ENCODE assay signal across 9 cellular contexts in genomic region chr1:51648180-51649109, GRCh38.
DNase-seq lines count a peak whose midpoint lies in the region; ATAC-seq, FAIRE-seq and TF ChIP-seq lines count a peak whose summit lies in the region.
"Had no signal": no experiment of that assay in that cellular context is flagged by ENCODE, and none has a peak within 500 bp of the region (broad histone marks: within the 10 kb centered on the region; RNA-seq: fewer than 3 reads in every experiment).

No MANE protein-coding gene starts in this region.

- peak; percentile 18 for DNase-seq in AG20443 (ENCODE audit: low spot score)
- DNase-seq in NB4 (ENCODE audit: low read depth), result peak; percentile 64
- peak; percentile 20 for DNase-seq in cerebellar cortex (ENCODE audit: low spot score)
- no peak for DNase-seq in stimulated activated naive CD4-positive, alpha-beta T cell treated with Interleukin-2 at 50 U/mL for 16 hours (lab: John Stamatoyannopoulos, UW)
- DNase-seq in D721Med (ENCODE audit: insufficient read length, low spot score), result no peak

- H3K4me1 ChIP-seq in muscle layer of colon (ENCODE audit: insufficient read depth, low read length), result peaks cover 18% of the 10 kb centered on the region

- H3K36me3 ChIP-seq in muscle layer of colon (ENCODE audit: insufficient read depth, low read length), result no peaks in the 10 kb centered on the region

- no peak for ATAC-seq in HG03521 (IDR thresholded peaks at IDR 0.05; ENCODE audit: unreplicated experiment)
- no peak for ATAC-seq in HG03354 (IDR thresholded peaks at IDR 0.05; ENCODE audit: poor library complexity, severe bottlenecking, unreplicated experiment)

- FAIRE-seq in D721Med (lab: Jason Lieb, UNC), result no peak

- H3K27ac ChIP-seq in muscle layer of colon (ENCODE audit: low read depth, low read length), result peak overlapping the region; percentile 43
- H3K27ac ChIP-seq: SJSA1 had no signal

- no peak for TF ChIP-seq POLR2A in NB4 (IDR thresholded peaks at IDR 0.05; ENCODE audit: extremely low read depth, insufficient read length)

- no peaks in the 10 kb centered on the region for H3K9me3 ChIP-seq in muscle layer of colon (ENCODE audit: low read length)
- H3K9me3 ChIP-seq: SJSA1 had no signal

- H3K27me3 ChIP-seq in muscle layer of colon (ENCODE audit: control insufficient read depth in 1 of 2, insufficient read depth in 2 of 2, low read length in 2 of 2), result no peaks in the 10 kb centered on the region
- H3K27me3 ChIP-seq: SJSA1 had no signal

- TF ChIP-seq CTCF in NB4 (IDR thresholded peaks at IDR 0.05; ENCODE audit: low read depth, low read length) (no peak), D721Med (IDR thresholded peaks at IDR 0.05; ENCODE audit: insufficient read depth, missing control alignments) (no peak)

- H3K9ac ChIP-seq in muscle layer of colon (ENCODE audit: low read length), result no peak overlapping the region

- H3K4me3 ChIP-seq in NB4 (ENCODE audit: low read depth, low read length), result no peak overlapping the region
- H3K4me3 ChIP-seq in muscle layer of colon (ENCODE audit: low read depth in 1 of 2, low read length in 2 of 2), result no peak overlapping the region
- H3K4me3 ChIP-seq: SJSA1 had no signal

Comparison
In these comparisons a context has a peak if more than half of its experiments do, and no peak if none do; other contexts are left out.
1. DNase-seq: peak in AG20443 (single experiment), NB4 (single experiment) and cerebellar cortex (single experiment); none in stimulated activated naive CD4-positive, alpha-beta T cell treated with Interleukin-2 at 50 U/mL for 16 hours (single experiment) and D721Med (single experiment).